In the genomic region with DNA sequence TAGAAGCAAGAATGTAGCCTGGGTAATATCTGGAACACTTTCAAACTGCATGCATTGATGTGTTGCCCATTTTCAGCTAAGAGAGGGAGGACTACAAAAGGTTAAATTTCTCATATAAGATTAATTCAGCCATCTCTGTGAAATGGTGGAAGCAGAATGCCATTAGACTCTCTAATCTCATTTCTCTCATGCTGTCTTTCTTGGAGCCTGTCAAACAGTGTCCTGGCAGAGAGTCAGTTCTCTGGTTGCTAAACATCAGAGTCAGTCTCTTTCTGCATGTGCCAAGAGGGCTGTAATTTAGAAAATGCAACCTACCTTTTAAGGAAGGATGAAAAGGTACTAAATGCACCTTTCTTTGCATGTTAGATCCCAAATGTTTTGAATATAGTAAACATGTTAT, we compare ENCODE assay signal across 1 cellular context.
TF ChIP-seq lines count a peak whose summit lies in the region.

No MANE protein-coding gene starts in this region.

TF ChIP-seq in neural cell, 6 proteins besides CTCF, POLR2A, EP300 and RAD21:
- TF ChIP-seq POLR2AphosphoS5 (IDR thresholded peaks at IDR 0.05) (peak; percentile 36), TAF1 (IDR thresholded peaks at IDR 0.05; ENCODE audit: low read depth) (no peak)
- TF ChIP-seq, protein P1, sequence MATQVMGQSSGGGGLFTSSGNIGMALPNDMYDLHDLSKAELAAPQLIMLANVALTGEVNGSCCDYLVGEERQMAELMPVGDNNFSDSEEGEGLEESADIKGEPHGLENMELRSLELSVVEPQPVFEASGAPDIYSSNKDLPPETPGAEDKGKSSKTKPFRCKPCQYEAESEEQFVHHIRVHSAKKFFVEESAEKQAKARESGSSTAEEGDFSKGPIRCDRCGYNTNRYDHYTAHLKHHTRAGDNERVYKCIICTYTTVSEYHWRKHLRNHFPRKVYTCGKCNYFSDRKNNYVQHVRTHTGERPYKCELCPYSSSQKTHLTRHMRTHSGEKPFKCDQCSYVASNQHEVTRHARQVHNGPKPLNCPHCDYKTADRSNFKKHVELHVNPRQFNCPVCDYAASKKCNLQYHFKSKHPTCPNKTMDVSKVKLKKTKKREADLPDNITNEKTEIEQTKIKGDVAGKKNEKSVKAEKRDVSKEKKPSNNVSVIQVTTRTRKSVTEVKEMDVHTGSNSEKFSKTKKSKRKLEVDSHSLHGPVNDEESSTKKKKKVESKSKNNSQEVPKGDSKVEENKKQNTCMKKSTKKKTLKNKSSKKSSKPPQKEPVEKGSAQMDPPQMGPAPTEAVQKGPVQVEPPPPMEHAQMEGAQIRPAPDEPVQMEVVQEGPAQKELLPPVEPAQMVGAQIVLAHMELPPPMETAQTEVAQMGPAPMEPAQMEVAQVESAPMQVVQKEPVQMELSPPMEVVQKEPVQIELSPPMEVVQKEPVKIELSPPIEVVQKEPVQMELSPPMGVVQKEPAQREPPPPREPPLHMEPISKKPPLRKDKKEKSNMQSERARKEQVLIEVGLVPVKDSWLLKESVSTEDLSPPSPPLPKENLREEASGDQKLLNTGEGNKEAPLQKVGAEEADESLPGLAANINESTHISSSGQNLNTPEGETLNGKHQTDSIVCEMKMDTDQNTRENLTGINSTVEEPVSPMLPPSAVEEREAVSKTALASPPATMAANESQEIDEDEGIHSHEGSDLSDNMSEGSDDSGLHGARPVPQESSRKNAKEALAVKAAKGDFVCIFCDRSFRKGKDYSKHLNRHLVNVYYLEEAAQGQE (IDR thresholded peaks at IDR 0.05; ENCODE audit: borderline replicate concordance) = peak; percentile 22
